Comparison of ENCODE assay signal across 1 cellular context in genomic region chr19:49816616-49817015, GRCh38.
TF ChIP-seq lines count a peak whose summit lies in the region.

No MANE protein-coding gene starts in this region.

TF ChIP-seq in H1, 55 proteins besides CTCF, POLR2A, EP300 and RAD21:
- TF ChIP-seq TCF12 (IDR thresholded peaks at IDR 0.05; ENCODE audit: low read depth, low read length) = no peak
- no peak for TF ChIP-seq JUND (IDR thresholded peaks at IDR 0.05; ENCODE audit: low read length)
- TF ChIP-seq SIRT6 (IDR thresholded peaks at IDR 0.05; ENCODE audit: low read length) = no peak
- no peak for TF ChIP-seq KDM5A (IDR thresholded peaks at IDR 0.05; ENCODE audit: low read length)
- TF ChIP-seq SP1 (IDR thresholded peaks at IDR 0.05; ENCODE audit: low read depth, low read length) = no peak
- no peak for TF ChIP-seq NANOG (IDR thresholded peaks at IDR 0.05; ENCODE audit: insufficient read depth, low read depth, low read length, poor library complexity, severe bottlenecking)
- TF ChIP-seq TAF7 (optimal IDR thresholded peaks at IDR 0.05; ENCODE audit: borderline replicate concordance, low read depth, low read length) = no peak
- TF ChIP-seq RXRA (IDR thresholded peaks at IDR 0.05; ENCODE audit: insufficient read depth, low read depth, low read length) = no peak
- TF ChIP-seq RBBP5 (IDR thresholded peaks at IDR 0.05; ENCODE audit: borderline replicate concordance, low read depth, low read length) = no peak
- TF ChIP-seq CREB1 (IDR thresholded peaks at IDR 0.05) = no peak
- TF ChIP-seq BACH1 (IDR thresholded peaks at IDR 0.05; ENCODE audit: low read length) = no peak
- no peak for TF ChIP-seq GABPA (IDR thresholded peaks at IDR 0.05; ENCODE audit: borderline replicate concordance, insufficient read depth, low read length)
- no peak for TF ChIP-seq HDAC2 (IDR thresholded peaks at IDR 0.05; ENCODE audit: borderline replicate concordance in 1 of 2, low read depth in 2 of 2, low read length in 2 of 2)
- no peak for TF ChIP-seq EGR1 (IDR thresholded peaks at IDR 0.05; ENCODE audit: borderline replicate concordance, low read depth, low read length)
- TF ChIP-seq CHD1 (IDR thresholded peaks at IDR 0.05; ENCODE audit: low read depth, low read length) = no peak
